16 cellular contexts compared by ENCODE assay signal in genomic region chrX:43552166-43552565, GRCh38.
DNase-seq lines count a peak whose midpoint lies in the region; ATAC-seq and TF ChIP-seq lines count a peak whose summit lies in the region.
"Had no signal": no experiment of that assay in that cellular context is flagged by ENCODE, and none has a peak within 500 bp of the region (broad histone marks: within the 10 kb centered on the region; RNA-seq: fewer than 3 reads in every experiment).

No MANE protein-coding gene starts in this region.

- BruUV-seq in PC-3 (replicated peaks; lab: Mats Ljungman, UMichigan): no TSS peak

- H3K9me3 ChIP-seq in PC-3 (ENCODE audit: low read length) (no peaks in the 10 kb centered on the region), muscle layer of duodenum (ENCODE audit: control insufficient read depth in 1 of 2, low read length in 2 of 2) (no peaks in the 10 kb centered on the region)
- H3K9me3 ChIP-seq: esophagus muscularis mucosa, right lobe of liver, SJCRH30, tibial artery had no signal

- ATAC-seq in PC-3 (no peak; the same call in 1 of the 2 replicates), HG02981 (IDR thresholded peaks at IDR 0.05; ENCODE audit: unreplicated experiment) (no peak)

- POLR2A ChIA-PET in PC-3 (lab: Charles Lee; ENCODE audit: unreplicated experiment): no interaction called here

- no peak overlapping the region for H3K9ac ChIP-seq in PC-3 (ENCODE audit: low read length)
- H3K9ac ChIP-seq: neural progenitor cell had no signal

- TF ChIP-seq CTCF in PC-3 (conservative IDR thresholded peaks at IDR 0.05; ENCODE audit: low read depth, low read length): no peak

- H3K9me2 ChIP-seq in PC-3 (replicated peaks; ENCODE audit: low read length): no peaks in the 10 kb centered on the region

- H3K79me2 ChIP-seq in PC-3 (ENCODE audit: low read length): no peaks in the 10 kb centered on the region

- H3K36me3 ChIP-seq in PC-3 (ENCODE audit: low read depth, low read length) (no peaks in the 10 kb centered on the region), muscle layer of duodenum (ENCODE audit: control insufficient read depth in 1 of 2, insufficient read depth in 2 of 2, low read length in 2 of 2) (no peaks in the 10 kb centered on the region)
- H3K36me3 ChIP-seq: esophagus muscularis mucosa, neural progenitor cell, right lobe of liver, SJCRH30, tibial artery had no signal

- no peak overlapping the region for H3K27ac ChIP-seq in PC-3 (ENCODE audit: low read length)
- no peak overlapping the region for H3K27ac ChIP-seq in epithelial cell of prostate
- H3K27ac ChIP-seq in muscle layer of duodenum (ENCODE audit: low read length): peak overlapping the region; percentile 31
- H3K27ac ChIP-seq: esophagus muscularis mucosa, neural progenitor cell, right lobe of liver, SJCRH30, tibial artery had no signal

- H3F3A ChIP-seq in PC-3 (ENCODE audit: low read length, unreplicated experiment): no peaks in the 10 kb centered on the region

- H4K20me1 ChIP-seq in PC-3 (ENCODE audit: low read length): no peaks in the 10 kb centered on the region

- CTCF ChIA-PET in PC-3 (lab: Charles Lee): no interaction called here

- H3K4me1 ChIP-seq in PC-3 (ENCODE audit: insufficient read depth, low read length) (peaks cover 19% of the 10 kb centered on the region), muscle layer of duodenum (ENCODE audit: control insufficient read depth in 1 of 2, insufficient read depth in 2 of 2, low read length in 2 of 2) (no peaks in the 10 kb centered on the region)
- H3K4me1 ChIP-seq: SJCRH30 had no signal

- intact Hi-C loops in PC-3 (cut with micrococcal nuclease): no loop called here

- DNase-seq in DMS53 (lab: John Stamatoyannopoulos, UW) (peak; percentile 76), PC-3 (peak; percentile 68), epithelial cell of prostate (ENCODE audit: low read depth, low spot score) (peak; percentile 27), middle frontal gyrus (ENCODE audit: extremely low spot score, low spot score) (no peak), globus pallidus (ENCODE audit: low spot score) (no peak)
- DNase-seq in activated CD8-positive, alpha-beta memory T cell treated with anti-CD3 and anti-CD28 coated beads, Interleukin-2, amount 50 U/mL, for 4 hours: no peak
- DNase-seq: amniotic stem cell; NCI-H1105; right lobe of liver; stimulated activated CD4-positive, alpha-beta T cell treated with anti-CD3 and anti-CD28 coated beads, Interleukin-2, amount 100 ng/mL, for 48 hours; tibial artery had no signal

- H3K4me3 ChIP-seq in PC-3 (ENCODE audit: low read length) (0 out of 2 replicates have a peak overlapping the region, but pooled peaks have one; percentile 15), muscle layer of duodenum (ENCODE audit: low read depth in 1 of 2, low read length in 2 of 2) (no peak overlapping the region)
- H3K4me3 ChIP-seq: esophagus muscularis mucosa, neural progenitor cell, right lobe of liver, SJCRH30, tibial artery had no signal

- peak overlapping the region; percentile 70 for H3K4me2 ChIP-seq in PC-3 (ENCODE audit: low read length)
- H3K4me2 ChIP-seq: neural progenitor cell had no signal

- 0 out of 2 replicates have a peak overlapping the region, but pooled peaks have one; percentile 18 for H2AFZ ChIP-seq in PC-3 (ENCODE audit: low read length)
- H2AFZ ChIP-seq: neural progenitor cell had no signal

- H3K27me3 ChIP-seq in PC-3 (ENCODE audit: low read length) (no peaks in the 10 kb centered on the region), muscle layer of duodenum (ENCODE audit: low read depth, low read length) (no peaks in the 10 kb centered on the region)
- H3K27me3 ChIP-seq: esophagus muscularis mucosa, neural progenitor cell, SJCRH30, tibial artery had no signal

Comparison
In these comparisons a context has a peak if more than half of its experiments do, and no peak if none do; other contexts are left out.
1. DNase-seq: peak in DMS53 (single experiment), PC-3 (single experiment) and epithelial cell of prostate (single experiment); none in middle frontal gyrus (single experiment), globus pallidus (single experiment) and activated CD8-positive, alpha-beta memory T cell treated with anti-CD3 and anti-CD28 coated beads, Interleukin-2, amount 50 U/mL, for 4 hours (single experiment).